28 cellular contexts compared by ENCODE assay signal in the genomic region with DNA sequence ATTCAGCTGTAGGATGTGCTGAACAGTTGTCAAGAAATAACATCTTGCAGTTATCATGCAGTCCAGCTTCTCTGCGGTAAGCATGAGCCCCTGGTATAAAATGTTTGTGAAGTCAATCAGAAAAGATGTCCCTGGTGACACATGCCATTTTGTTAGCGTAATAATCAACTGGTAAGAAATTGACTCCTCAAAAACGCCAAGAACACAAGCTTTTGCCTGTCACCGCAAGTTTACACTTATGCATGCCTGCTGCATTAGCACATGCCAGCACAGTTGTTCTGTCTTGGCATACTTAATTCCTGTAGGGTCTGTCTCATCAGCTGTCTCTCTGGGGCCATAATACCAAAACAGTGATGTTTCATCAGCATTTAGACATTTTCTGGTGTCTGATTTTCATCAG.
"Had no signal": no experiment of that assay in that cellular context is flagged by ENCODE, and none has a peak within 500 bp of the region (broad histone marks: within the 10 kb centered on the region; RNA-seq: fewer than 3 reads in every experiment).

No MANE protein-coding gene starts in this region.

- H3K36me3 Mint-ChIP-seq: activated CD4-positive, alpha-beta memory T cell treated with anti-CD3 and anti-CD28 coated beads for 36 hours; activated naive CD8-positive, alpha-beta T cell; naive B cell had no signal

- H3K4me1 ChIP-seq: esophagus squamous epithelium, heart right ventricle, lower lobe of right lung, parathyroid adenoma, right atrium auricular region, spleen, suprapubic skin, tibial artery, upper lobe of right lung had no signal

- H3K27ac Mint-ChIP-seq: activated CD4-positive, alpha-beta memory T cell treated with anti-CD3 and anti-CD28 coated beads for 36 hours; activated CD4-positive, alpha-beta T cell treated with anti-CD3 and anti-CD28 coated beads, Interleukin-2, amount 10 ng/mL, durations not matched to agents 24 days and 14 days; activated naive CD8-positive, alpha-beta T cell; dendritic cell treated with granulocyte-macrophage colony-stimulating factor and Interleukin-4, amounts not matched to agents 40 ng/mL and 50 ng/mL, for 4 days had no signal

- H3K27me3 ChIP-seq: esophagus squamous epithelium, heart right ventricle, right atrium auricular region, spleen, suprapubic skin, tibial artery, upper lobe of right lung had no signal

- H3K4me1 Mint-ChIP-seq: activated CD4-positive, alpha-beta T cell treated with anti-CD3 and anti-CD28 coated beads, Interleukin-2, amount 10 ng/mL, durations not matched to agents 24 days and 14 days; central memory CD8-positive, alpha-beta T cell; endodermal cell; naive B cell; neural crest cell had no signal

- H3K9me3 Mint-ChIP-seq: activated CD4-positive, alpha-beta memory T cell treated with anti-CD3 and anti-CD28 coated beads for 36 hours; activated CD4-positive, alpha-beta T cell treated with anti-CD3 and anti-CD28 coated beads, Interleukin-2, amount 10 ng/mL, durations not matched to agents 24 days and 14 days; dendritic cell treated with granulocyte-macrophage colony-stimulating factor and Interleukin-4, amounts not matched to agents 40 ng/mL and 50 ng/mL, for 4 days; endodermal cell; naive B cell; neural crest cell had no signal

- H3K4me3 Mint-ChIP-seq: activated CD4-positive, alpha-beta memory T cell treated with anti-CD3 and anti-CD28 coated beads for 36 hours; activated CD4-positive, alpha-beta T cell treated with anti-CD3 and anti-CD28 coated beads, Interleukin-2, amount 10 ng/mL, durations not matched to agents 24 days and 14 days; activated naive CD8-positive, alpha-beta T cell; central memory CD8-positive, alpha-beta T cell; dendritic cell treated with granulocyte-macrophage colony-stimulating factor and Interleukin-4, amounts not matched to agents 40 ng/mL and 50 ng/mL, for 4 days; endodermal cell; naive B cell; neural crest cell had no signal

- H3K36me3 ChIP-seq: esophagus squamous epithelium, heart right ventricle, lower lobe of right lung, right atrium auricular region, spleen, suprapubic skin, tibial artery, upper lobe of right lung had no signal

- H3K9me3 ChIP-seq: esophagus squamous epithelium, lower lobe of right lung, mucosa of descending colon, right atrium auricular region, suprapubic skin, tibial artery, upper lobe of right lung had no signal

- ATAC-seq: heart right ventricle, left lobe of liver, lower lobe of right lung, mucosa of descending colon, upper lobe of right lung had no signal

- FAIRE-seq: bronchial epithelial cell had no signal

- H3K27ac ChIP-seq: esophagus squamous epithelium, heart right ventricle, lower lobe of right lung, parathyroid adenoma, right atrium auricular region, spleen, suprapubic skin, tibial artery, upper lobe of right lung had no signal

- H3K27me3 Mint-ChIP-seq: activated CD4-positive, alpha-beta memory T cell treated with anti-CD3 and anti-CD28 coated beads for 36 hours; activated CD4-positive, alpha-beta T cell treated with anti-CD3 and anti-CD28 coated beads, Interleukin-2, amount 10 ng/mL, durations not matched to agents 24 days and 14 days; activated naive CD8-positive, alpha-beta T cell; central memory CD8-positive, alpha-beta T cell; dendritic cell treated with granulocyte-macrophage colony-stimulating factor and Interleukin-4, amounts not matched to agents 40 ng/mL and 50 ng/mL, for 4 days; naive B cell had no signal

- H3K4me3 ChIP-seq: esophagus squamous epithelium, heart right ventricle, lower lobe of right lung, mucosa of descending colon, right atrium auricular region, spleen, suprapubic skin, tibial artery, upper lobe of right lung had no signal

- DNase-seq: activated CD4-positive, alpha-beta memory T cell treated with anti-CD3 and anti-CD28 coated beads for 36 hours; activated CD4-positive, alpha-beta T cell treated with anti-CD3 and anti-CD28 coated beads, Interleukin-2, amount 10 ng/mL, durations not matched to agents 24 days and 14 days; activated CD4-positive, CD25-positive, alpha-beta regulatory T cell treated with anti-CD3 and anti-CD28 coated beads, Interleukin-2, amount 50 U/mL, for 72 hours; activated CD8-positive, alpha-beta memory T cell treated with anti-CD3 and anti-CD28 coated beads, Interleukin-2, amount 50 U/mL, for 4 hours; activated naive CD4-positive, alpha-beta T cell; activated T-cell treated with anti-CD3 and anti-CD28 coated beads, Interleukin-2, amount 50 U/mL, for 48 hours; anterior cingulate cortex; endodermal cell; esophagus squamous epithelium; heart right ventricle; lower lobe of right lung; mucosa of descending colon; naive B cell; occipital lobe; spleen; stimulated activated naive CD4-positive, alpha-beta T cell; T-helper 2 cell; tibial artery; upper lobe of right lung had no signal
